In the genomic region with DNA sequence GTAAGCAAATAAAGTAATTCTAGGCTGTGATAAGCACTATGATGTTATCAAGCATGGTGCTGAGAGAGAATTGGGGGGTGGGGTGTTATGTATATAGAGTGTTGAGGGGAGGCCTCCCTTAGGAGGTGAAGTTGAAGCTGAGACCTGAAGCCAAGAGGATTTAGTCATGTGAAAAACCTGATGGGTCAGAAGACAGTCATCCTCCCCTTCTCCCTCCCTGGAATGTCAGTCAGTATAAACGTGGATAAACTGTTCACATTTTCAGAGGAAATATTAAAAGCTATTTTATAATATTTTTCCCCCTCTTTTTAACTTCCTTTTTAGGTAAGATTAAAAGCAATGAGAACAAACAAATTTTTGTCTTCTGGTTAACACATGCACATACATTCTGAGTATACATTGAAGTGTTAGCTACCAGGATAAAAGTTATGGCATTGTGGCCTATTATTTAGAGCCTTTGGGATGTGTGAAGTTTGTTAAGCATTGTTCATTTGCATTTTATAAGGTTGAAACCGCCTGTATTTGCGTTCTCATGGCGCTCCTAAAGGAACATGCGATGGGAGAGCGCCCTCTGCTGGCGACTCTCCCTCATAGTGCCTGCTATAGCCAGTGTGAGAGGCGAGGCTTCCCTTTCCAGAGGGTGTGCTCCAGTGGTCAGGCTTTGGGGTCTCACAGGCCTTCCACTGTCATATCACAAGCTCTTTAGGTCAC, we compare ENCODE assay signal across 1 cellular context.
TF ChIP-seq lines count a peak whose summit lies in the region.

No MANE protein-coding gene starts in this region.

TF ChIP-seq in K562, 482 proteins besides CTCF, POLR2A, EP300 and RAD21 (continued from another document and continues in another):
- TF ChIP-seq, protein P1, sequence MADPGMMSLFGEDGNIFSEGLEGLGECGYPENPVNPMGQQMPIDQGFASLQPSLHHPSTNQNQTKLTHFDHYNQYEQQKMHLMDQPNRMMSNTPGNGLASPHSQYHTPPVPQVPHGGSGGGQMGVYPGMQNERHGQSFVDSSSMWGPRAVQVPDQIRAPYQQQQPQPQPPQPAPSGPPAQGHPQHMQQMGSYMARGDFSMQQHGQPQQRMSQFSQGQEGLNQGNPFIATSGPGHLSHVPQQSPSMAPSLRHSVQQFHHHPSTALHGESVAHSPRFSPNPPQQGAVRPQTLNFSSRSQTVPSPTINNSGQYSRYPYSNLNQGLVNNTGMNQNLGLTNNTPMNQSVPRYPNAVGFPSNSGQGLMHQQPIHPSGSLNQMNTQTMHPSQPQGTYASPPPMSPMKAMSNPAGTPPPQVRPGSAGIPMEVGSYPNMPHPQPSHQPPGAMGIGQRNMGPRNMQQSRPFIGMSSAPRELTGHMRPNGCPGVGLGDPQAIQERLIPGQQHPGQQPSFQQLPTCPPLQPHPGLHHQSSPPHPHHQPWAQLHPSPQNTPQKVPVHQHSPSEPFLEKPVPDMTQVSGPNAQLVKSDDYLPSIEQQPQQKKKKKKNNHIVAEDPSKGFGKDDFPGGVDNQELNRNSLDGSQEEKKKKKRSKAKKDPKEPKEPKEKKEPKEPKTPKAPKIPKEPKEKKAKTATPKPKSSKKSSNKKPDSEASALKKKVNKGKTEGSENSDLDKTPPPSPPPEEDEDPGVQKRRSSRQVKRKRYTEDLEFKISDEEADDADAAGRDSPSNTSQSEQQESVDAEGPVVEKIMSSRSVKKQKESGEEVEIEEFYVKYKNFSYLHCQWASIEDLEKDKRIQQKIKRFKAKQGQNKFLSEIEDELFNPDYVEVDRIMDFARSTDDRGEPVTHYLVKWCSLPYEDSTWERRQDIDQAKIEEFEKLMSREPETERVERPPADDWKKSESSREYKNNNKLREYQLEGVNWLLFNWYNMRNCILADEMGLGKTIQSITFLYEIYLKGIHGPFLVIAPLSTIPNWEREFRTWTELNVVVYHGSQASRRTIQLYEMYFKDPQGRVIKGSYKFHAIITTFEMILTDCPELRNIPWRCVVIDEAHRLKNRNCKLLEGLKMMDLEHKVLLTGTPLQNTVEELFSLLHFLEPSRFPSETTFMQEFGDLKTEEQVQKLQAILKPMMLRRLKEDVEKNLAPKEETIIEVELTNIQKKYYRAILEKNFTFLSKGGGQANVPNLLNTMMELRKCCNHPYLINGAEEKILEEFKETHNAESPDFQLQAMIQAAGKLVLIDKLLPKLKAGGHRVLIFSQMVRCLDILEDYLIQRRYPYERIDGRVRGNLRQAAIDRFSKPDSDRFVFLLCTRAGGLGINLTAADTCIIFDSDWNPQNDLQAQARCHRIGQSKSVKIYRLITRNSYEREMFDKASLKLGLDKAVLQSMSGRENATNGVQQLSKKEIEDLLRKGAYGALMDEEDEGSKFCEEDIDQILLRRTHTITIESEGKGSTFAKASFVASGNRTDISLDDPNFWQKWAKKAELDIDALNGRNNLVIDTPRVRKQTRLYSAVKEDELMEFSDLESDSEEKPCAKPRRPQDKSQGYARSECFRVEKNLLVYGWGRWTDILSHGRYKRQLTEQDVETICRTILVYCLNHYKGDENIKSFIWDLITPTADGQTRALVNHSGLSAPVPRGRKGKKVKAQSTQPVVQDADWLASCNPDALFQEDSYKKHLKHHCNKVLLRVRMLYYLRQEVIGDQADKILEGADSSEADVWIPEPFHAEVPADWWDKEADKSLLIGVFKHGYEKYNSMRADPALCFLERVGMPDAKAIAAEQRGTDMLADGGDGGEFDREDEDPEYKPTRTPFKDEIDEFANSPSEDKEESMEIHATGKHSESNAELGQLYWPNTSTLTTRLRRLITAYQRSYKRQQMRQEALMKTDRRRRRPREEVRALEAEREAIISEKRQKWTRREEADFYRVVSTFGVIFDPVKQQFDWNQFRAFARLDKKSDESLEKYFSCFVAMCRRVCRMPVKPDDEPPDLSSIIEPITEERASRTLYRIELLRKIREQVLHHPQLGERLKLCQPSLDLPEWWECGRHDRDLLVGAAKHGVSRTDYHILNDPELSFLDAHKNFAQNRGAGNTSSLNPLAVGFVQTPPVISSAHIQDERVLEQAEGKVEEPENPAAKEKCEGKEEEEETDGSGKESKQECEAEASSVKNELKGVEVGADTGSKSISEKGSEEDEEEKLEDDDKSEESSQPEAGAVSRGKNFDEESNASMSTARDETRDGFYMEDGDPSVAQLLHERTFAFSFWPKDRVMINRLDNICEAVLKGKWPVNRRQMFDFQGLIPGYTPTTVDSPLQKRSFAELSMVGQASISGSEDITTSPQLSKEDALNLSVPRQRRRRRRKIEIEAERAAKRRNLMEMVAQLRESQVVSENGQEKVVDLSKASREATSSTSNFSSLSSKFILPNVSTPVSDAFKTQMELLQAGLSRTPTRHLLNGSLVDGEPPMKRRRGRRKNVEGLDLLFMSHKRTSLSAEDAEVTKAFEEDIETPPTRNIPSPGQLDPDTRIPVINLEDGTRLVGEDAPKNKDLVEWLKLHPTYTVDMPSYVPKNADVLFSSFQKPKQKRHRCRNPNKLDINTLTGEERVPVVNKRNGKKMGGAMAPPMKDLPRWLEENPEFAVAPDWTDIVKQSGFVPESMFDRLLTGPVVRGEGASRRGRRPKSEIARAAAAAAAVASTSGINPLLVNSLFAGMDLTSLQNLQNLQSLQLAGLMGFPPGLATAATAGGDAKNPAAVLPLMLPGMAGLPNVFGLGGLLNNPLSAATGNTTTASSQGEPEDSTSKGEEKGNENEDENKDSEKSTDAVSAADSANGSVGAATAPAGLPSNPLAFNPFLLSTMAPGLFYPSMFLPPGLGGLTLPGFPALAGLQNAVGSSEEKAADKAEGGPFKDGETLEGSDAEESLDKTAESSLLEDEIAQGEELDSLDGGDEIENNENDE (IDR thresholded peaks at IDR 0.05; ENCODE audit: low read depth, low read length), result no peak
- TF ChIP-seq SRF (CRISPR knock-in tag; IDR thresholded peaks at IDR 0.05), result no peak; a peak in 1 of 4 replicates
- TF ChIP-seq ZNF766 (CRISPR knock-in tag; conservative IDR thresholded peaks at IDR 0.05), result no peak
- TF ChIP-seq SMARCA4 (IDR thresholded peaks at IDR 0.05), result peak; percentile 45; the same call in 1 of the 2 replicates
- 0 out of 2 replicates have a peak, but pooled peaks have one; percentile 52 for TF ChIP-seq HDGF (IDR thresholded peaks at IDR 0.05)
- TF ChIP-seq, protein P2, sequence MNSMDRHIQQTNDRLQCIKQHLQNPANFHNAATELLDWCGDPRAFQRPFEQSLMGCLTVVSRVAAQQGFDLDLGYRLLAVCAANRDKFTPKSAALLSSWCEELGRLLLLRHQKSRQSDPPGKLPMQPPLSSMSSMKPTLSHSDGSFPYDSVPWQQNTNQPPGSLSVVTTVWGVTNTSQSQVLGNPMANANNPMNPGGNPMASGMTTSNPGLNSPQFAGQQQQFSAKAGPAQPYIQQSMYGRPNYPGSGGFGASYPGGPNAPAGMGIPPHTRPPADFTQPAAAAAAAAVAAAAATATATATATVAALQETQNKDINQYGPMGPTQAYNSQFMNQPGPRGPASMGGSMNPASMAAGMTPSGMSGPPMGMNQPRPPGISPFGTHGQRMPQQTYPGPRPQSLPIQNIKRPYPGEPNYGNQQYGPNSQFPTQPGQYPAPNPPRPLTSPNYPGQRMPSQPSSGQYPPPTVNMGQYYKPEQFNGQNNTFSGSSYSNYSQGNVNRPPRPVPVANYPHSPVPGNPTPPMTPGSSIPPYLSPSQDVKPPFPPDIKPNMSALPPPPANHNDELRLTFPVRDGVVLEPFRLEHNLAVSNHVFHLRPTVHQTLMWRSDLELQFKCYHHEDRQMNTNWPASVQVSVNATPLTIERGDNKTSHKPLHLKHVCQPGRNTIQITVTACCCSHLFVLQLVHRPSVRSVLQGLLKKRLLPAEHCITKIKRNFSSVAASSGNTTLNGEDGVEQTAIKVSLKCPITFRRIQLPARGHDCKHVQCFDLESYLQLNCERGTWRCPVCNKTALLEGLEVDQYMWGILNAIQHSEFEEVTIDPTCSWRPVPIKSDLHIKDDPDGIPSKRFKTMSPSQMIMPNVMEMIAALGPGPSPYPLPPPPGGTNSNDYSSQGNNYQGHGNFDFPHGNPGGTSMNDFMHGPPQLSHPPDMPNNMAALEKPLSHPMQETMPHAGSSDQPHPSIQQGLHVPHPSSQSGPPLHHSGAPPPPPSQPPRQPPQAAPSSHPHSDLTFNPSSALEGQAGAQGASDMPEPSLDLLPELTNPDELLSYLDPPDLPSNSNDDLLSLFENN (IDR thresholded peaks at IDR 0.05; ENCODE audit: low read depth in 2 of 2, low read length in 2 of 2), result 0 out of 4 replicates have a peak, but pooled peaks of 1 of the 2 experiments have one; percentile 11
- TF ChIP-seq RBM39 (optimal IDR thresholded peaks at IDR 0.05; ENCODE audit: low read depth, low read length), result no peak
- TF ChIP-seq, protein P3, sequence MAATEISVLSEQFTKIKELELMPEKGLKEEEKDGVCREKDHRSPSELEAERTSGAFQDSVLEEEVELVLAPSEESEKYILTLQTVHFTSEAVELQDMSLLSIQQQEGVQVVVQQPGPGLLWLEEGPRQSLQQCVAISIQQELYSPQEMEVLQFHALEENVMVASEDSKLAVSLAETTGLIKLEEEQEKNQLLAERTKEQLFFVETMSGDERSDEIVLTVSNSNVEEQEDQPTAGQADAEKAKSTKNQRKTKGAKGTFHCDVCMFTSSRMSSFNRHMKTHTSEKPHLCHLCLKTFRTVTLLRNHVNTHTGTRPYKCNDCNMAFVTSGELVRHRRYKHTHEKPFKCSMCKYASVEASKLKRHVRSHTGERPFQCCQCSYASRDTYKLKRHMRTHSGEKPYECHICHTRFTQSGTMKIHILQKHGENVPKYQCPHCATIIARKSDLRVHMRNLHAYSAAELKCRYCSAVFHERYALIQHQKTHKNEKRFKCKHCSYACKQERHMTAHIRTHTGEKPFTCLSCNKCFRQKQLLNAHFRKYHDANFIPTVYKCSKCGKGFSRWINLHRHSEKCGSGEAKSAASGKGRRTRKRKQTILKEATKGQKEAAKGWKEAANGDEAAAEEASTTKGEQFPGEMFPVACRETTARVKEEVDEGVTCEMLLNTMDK (IDR thresholded peaks at IDR 0.05; ENCODE audit: borderline replicate concordance, insufficient read depth, low read depth, low read length, poor library complexity, severe bottlenecking), result peak; percentile 84
- TF ChIP-seq HOXB6 (CRISPR knock-in tag; IDR thresholded peaks at IDR 0.05; ENCODE audit: borderline replicate concordance), result 0 out of 2 replicates have a peak, but pooled peaks have one; percentile 54
- no peak for TF ChIP-seq HNRNPUL1 (IDR thresholded peaks at IDR 0.05; ENCODE audit: low read length)
- TF ChIP-seq ZNF717 (CRISPR knock-in tag; IDR thresholded peaks at IDR 0.05), result no peak
- TF ChIP-seq, protein P4, sequence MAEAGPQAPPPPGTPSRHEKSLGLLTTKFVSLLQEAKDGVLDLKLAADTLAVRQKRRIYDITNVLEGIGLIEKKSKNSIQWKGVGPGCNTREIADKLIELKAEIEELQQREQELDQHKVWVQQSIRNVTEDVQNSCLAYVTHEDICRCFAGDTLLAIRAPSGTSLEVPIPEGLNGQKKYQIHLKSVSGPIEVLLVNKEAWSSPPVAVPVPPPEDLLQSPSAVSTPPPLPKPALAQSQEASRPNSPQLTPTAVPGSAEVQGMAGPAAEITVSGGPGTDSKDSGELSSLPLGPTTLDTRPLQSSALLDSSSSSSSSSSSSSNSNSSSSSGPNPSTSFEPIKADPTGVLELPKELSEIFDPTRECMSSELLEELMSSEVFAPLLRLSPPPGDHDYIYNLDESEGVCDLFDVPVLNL (CRISPR knock-in tag; IDR thresholded peaks at IDR 0.05; ENCODE audit: low read depth), result 0 out of 2 replicates have a peak, but pooled peaks have one; percentile 12
- TF ChIP-seq FOXP1 (CRISPR knock-in tag; IDR thresholded peaks at IDR 0.05), result peak; percentile 71; the same call in 1 of the 2 replicates
- 0 out of 3 replicates have a peak, but pooled peaks of 1 of the 2 experiments have one; percentile 43 for TF ChIP-seq CBX3 (IDR thresholded peaks at IDR 0.05; ENCODE audit: borderline replicate concordance in 1 of 2, low read length in 2 of 2)
- TF ChIP-seq ZNF75A (CRISPR knock-in tag; IDR thresholded peaks at IDR 0.05), result no peak
- no peak for TF ChIP-seq NCOA1 (IDR thresholded peaks at IDR 0.05; ENCODE audit: low read depth)
- TF ChIP-seq, protein P5, sequence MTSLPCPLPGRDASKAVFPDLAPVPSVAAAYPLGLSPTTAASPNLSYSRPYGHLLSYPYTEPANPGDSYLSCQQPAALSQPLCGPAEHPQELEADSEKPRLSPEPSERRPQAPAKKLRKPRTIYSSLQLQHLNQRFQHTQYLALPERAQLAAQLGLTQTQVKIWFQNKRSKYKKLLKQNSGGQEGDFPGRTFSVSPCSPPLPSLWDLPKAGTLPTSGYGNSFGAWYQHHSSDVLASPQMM (CRISPR knock-in tag; IDR thresholded peaks at IDR 0.05), result no peak
- TF ChIP-seq ZNF184 (CRISPR knock-in tag; IDR thresholded peaks at IDR 0.05), result no peak
- TF ChIP-seq ZNF77 (CRISPR knock-in tag; IDR thresholded peaks at IDR 0.05), result no peak
- TF ChIP-seq, protein P6, sequence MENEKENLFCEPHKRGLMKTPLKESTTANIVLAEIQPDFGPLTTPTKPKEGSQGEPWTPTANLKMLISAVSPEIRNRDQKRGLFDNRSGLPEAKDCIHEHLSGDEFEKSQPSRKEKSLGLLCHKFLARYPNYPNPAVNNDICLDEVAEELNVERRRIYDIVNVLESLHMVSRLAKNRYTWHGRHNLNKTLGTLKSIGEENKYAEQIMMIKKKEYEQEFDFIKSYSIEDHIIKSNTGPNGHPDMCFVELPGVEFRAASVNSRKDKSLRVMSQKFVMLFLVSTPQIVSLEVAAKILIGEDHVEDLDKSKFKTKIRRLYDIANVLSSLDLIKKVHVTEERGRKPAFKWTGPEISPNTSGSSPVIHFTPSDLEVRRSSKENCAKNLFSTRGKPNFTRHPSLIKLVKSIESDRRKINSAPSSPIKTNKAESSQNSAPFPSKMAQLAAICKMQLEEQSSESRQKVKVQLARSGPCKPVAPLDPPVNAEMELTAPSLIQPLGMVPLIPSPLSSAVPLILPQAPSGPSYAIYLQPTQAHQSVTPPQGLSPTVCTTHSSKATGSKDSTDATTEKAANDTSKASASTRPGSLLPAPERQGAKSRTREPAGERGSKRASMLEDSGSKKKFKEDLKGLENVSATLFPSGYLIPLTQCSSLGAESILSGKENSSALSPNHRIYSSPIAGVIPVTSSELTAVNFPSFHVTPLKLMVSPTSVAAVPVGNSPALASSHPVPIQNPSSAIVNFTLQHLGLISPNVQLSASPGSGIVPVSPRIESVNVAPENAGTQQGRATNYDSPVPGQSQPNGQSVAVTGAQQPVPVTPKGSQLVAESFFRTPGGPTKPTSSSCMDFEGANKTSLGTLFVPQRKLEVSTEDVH (IDR thresholded peaks at IDR 0.05; ENCODE audit: low read depth, partially characterized antibody), result no peak
- TF ChIP-seq, protein P7, sequence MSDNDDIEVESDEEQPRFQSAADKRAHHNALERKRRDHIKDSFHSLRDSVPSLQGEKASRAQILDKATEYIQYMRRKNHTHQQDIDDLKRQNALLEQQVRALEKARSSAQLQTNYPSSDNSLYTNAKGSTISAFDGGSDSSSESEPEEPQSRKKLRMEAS (CRISPR knock-in tag; IDR thresholded peaks at IDR 0.05), result peak; percentile 98
- TF ChIP-seq EHMT2 (IDR thresholded peaks at IDR 0.05), result no peak
- TF ChIP-seq, protein P8, sequence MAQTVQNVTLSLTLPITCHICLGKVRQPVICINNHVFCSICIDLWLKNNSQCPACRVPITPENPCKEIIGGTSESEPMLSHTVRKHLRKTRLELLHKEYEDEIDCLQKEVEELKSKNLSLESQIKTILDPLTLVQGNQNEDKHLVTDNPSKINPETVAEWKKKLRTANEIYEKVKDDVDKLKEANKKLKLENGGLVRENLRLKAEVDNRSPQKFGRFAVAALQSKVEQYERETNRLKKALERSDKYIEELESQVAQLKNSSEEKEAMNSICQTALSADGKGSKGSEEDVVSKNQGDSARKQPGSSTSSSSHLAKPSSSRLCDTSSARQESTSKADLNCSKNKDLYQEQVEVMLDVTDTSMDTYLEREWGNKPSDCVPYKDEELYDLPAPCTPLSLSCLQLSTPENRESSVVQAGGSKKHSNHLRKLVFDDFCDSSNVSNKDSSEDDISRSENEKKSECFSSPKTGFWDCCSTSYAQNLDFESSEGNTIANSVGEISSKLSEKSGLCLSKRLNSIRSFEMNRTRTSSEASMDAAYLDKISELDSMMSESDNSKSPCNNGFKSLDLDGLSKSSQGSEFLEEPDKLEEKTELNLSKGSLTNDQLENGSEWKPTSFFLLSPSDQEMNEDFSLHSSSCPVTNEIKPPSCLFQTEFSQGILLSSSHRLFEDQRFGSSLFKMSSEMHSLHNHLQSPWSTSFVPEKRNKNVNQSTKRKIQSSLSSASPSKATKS (CRISPR knock-in tag; IDR thresholded peaks at IDR 0.05), result no peak
